In the genomic region with DNA sequence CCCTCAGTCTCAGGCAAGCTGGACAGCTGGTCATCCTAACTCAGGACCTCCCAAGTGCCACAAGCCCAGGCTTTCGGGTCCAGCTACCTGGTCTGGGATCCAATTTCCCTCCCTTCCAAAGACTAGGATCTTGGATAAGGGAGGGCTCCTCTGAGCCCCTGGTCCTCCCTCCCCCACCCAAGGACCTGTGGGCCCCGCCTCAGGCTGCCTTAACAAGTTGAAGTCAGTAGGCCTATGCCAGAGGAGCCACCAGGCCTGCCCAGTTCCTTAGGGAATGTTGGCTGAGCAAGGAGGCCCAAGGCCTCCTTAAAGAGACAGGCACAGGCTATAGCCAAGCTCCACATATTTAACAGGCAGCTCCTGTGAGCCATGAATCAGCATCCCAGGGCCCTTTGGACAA, we compare ENCODE assay signal across 7 cellular contexts.
"Had no signal": no experiment of that assay in that cellular context is flagged by ENCODE, and none has a peak within 500 bp of the region (broad histone marks: within the 10 kb centered on the region; RNA-seq: fewer than 3 reads in every experiment).

No MANE protein-coding gene starts in this region.

- H3K4me3 ChIP-seq: GM23338, K562 had no signal

- H3K4me2 ChIP-seq: GM23338 had no signal

- DNase-seq: H9, HCEC 1CT, HFFc6, IMR-90, KG1 had no signal
